Comparison of ENCODE assay signal across 37 cellular contexts in genomic region chr19:11489378-11489777, GRCh38. TPM values are rescaled to one million over a fixed set of nuclear protein-coding genes. Genes with fewer than 3 reads are reported as not detected.
"Had no signal": no experiment of that assay in that cellular context is flagged by ENCODE, and none has a peak within 500 bp of the region (broad histone marks: within the 10 kb centered on the region; RNA-seq: fewer than 3 reads in every experiment).

No MANE protein-coding gene starts in this region.

- H3K4me1 Mint-ChIP-seq: activated CD4-positive, alpha-beta T cell treated with anti-CD3 and anti-CD28 coated beads, Interleukin-2, amount 10 ng/mL, durations not matched to agents 24 days and 14 days; activated naive CD8-positive, alpha-beta T cell treated with anti-CD3 and anti-CD28 coated beads for 36 hours; brain had no signal

- H3K27ac ChIP-seq: adrenal gland, ascending aorta, cardiac muscle cell, VCaP had no signal

- ATAC-seq: activated CD8-positive, alpha-beta T cell treated with anti-CD3 and anti-CD28 coated beads for 36 hours; activated naive CD4-positive, alpha-beta T cell treated with anti-CD3 and anti-CD28 coated beads, Interleukin-2, amount 50 U/mL, for 72 hours; activated T-cell treated with anti-CD3 and anti-CD28 coated beads, Interleukin-2, amount 50 U/mL, for 4 hours; activated T-cell treated with anti-CD3 and anti-CD28 coated beads, Interleukin-2, amount 50 U/mL, for 72 hours; activated T-helper 17 cell treated with anti-CD3 and anti-CD28 coated beads, Interleukin-2, amount 50 U/mL, for 72 hours; T-cell; T-helper 17 cell had no signal

- H3K27ac Mint-ChIP-seq: activated B cell treated with CpG ODN at 0.5 μM for 24 hours; activated CD4-positive, alpha-beta memory T cell treated with anti-CD3 and anti-CD28 coated beads for 36 hours; activated CD4-positive, alpha-beta T cell treated with anti-CD3 and anti-CD28 coated beads, Interleukin-2, amount 10 ng/mL, durations not matched to agents 24 days and 14 days; activated CD8-positive, alpha-beta T cell treated with anti-CD3 and anti-CD28 coated beads for 36 hours; activated naive CD4-positive, alpha-beta T cell treated with anti-CD3 and anti-CD28 coated beads for 36 hours; activated naive CD8-positive, alpha-beta T cell treated with anti-CD3 and anti-CD28 coated beads for 36 hours; activated T-cell treated with anti-CD3 and anti-CD28 coated beads, Interleukin-2, amount 50 U/mL, for 72 hours; activated T-helper 1 cell treated with anti-CD3 and anti-CD28 coated beads, Interleukin-12 subunit alpha, Interleukin-12 subunit beta, Interleukin-2, Interleukin-4 antibody, amounts not matched to agents 30 ng/mL and 10 ng/mL and 1 ng/mL, durations not matched to agents 14 hours and 24 hours and 36 hours; activated T-helper 17 cell treated with anti-CD3 and anti-CD28 coated beads, Interleukin-2, amount 50 U/mL, for 72 hours; brain; T-cell had no signal

- H3K4me3 Mint-ChIP-seq: activated B cell treated with CpG ODN at 0.5 μM for 24 hours; activated CD4-positive, alpha-beta memory T cell treated with anti-CD3 and anti-CD28 coated beads for 36 hours; activated CD4-positive, alpha-beta T cell treated with anti-CD3 and anti-CD28 coated beads, Interleukin-2, amount 10 ng/mL, durations not matched to agents 24 days and 14 days; activated CD8-positive, alpha-beta T cell treated with anti-CD3 and anti-CD28 coated beads for 36 hours; activated naive CD4-positive, alpha-beta T cell treated with anti-CD3 and anti-CD28 coated beads for 36 hours; activated naive CD8-positive, alpha-beta T cell treated with anti-CD3 and anti-CD28 coated beads for 36 hours; activated T-cell treated with anti-CD3 and anti-CD28 coated beads, Interleukin-2, amount 50 U/mL, for 4 hours; activated T-cell treated with anti-CD3 and anti-CD28 coated beads, Interleukin-2, amount 50 U/mL, for 72 hours; activated T-helper 1 cell treated with anti-CD3 and anti-CD28 coated beads, Interleukin-12 subunit alpha, Interleukin-12 subunit beta, Interleukin-2, Interleukin-4 antibody, amounts not matched to agents 30 ng/mL and 10 ng/mL and 1 ng/mL, durations not matched to agents 14 hours and 24 hours and 36 hours; activated T-helper 17 cell treated with anti-CD3 and anti-CD28 coated beads, Interleukin-2, amount 50 U/mL, for 72 hours; brain; T-cell; T-helper 17 cell had no signal

- DNase-seq: activated B cell treated with CpG ODN at 0.5 μM for 24 hours; activated CD4-positive, alpha-beta memory T cell treated with anti-CD3 and anti-CD28 coated beads for 36 hours; activated CD4-positive, alpha-beta T cell treated with anti-CD3 and anti-CD28 coated beads for 4 hours; activated CD4-positive, alpha-beta T cell treated with anti-CD3 and anti-CD28 coated beads, Interleukin-2, amount 10 ng/mL, durations not matched to agents 24 days and 14 days; activated CD4-positive, alpha-beta T cell treated with anti-CD3 and anti-CD28 coated beads, Interleukin-2, amount 50 U/mL, for 1 hour; activated CD4-positive, alpha-beta T cell treated with anti-CD3 and anti-CD28 coated beads, Interleukin-2, amount 50 U/mL, for 4 hours; activated CD4-positive, CD25-positive, alpha-beta regulatory T cell treated with anti-CD3 and anti-CD28 coated beads, Interleukin-2, amount 50 U/mL, for 72 hours; activated CD8-positive, alpha-beta memory T cell treated with anti-CD3 and anti-CD28 coated beads, Interleukin-2, amount 50 U/mL, for 4 hours; activated CD8-positive, alpha-beta T cell treated with anti-CD3 and anti-CD28 coated beads for 36 hours; activated effector memory CD4-positive, alpha-beta T cell treated with anti-CD3 and anti-CD28 coated beads, Interleukin-2, amount 50 U/mL, for 16 hours; activated gamma-delta T cell treated with Interleukin-2 at 50 U/mL for 16 hours; activated naive CD4-positive, alpha-beta T cell; activated naive CD4-positive, alpha-beta T cell treated with anti-CD3 and anti-CD28 coated beads for 36 hours; activated naive CD4-positive, alpha-beta T cell treated with anti-CD3 and anti-CD28 coated beads, Interleukin-2, amount 50 U/mL, for 16 hours; activated naive CD8-positive, alpha-beta T cell treated with anti-CD3 and anti-CD28 coated beads for 36 hours; activated T-cell treated with anti-CD3 and anti-CD28 coated beads for 4 hours; activated T-cell treated with anti-CD3 and anti-CD28 coated beads, Interleukin-2, amount 50 U/mL, for 1 hour; activated T-cell treated with anti-CD3 and anti-CD28 coated beads, Interleukin-2, amount 50 U/mL, for 4 hours; activated T-cell treated with anti-CD3 and anti-CD28 coated beads, Interleukin-2, amount 50 U/mL, for 72 hours; adrenal gland; amniotic stem cell; anterior cingulate cortex; central memory CD4-positive, alpha-beta T cell; T-cell; T-helper 17 cell; T-helper 9 cell had no signal

- H3K27me3 Mint-ChIP-seq: activated B cell treated with CpG ODN at 0.5 μM for 24 hours; activated CD4-positive, alpha-beta memory T cell treated with anti-CD3 and anti-CD28 coated beads for 36 hours; activated CD4-positive, alpha-beta T cell treated with anti-CD3 and anti-CD28 coated beads, Interleukin-2, amount 10 ng/mL, durations not matched to agents 24 days and 14 days; activated CD8-positive, alpha-beta T cell treated with anti-CD3 and anti-CD28 coated beads for 36 hours; activated naive CD8-positive, alpha-beta T cell treated with anti-CD3 and anti-CD28 coated beads for 36 hours; activated T-helper 17 cell treated with anti-CD3 and anti-CD28 coated beads, Interleukin-2, amount 50 U/mL, for 72 hours; brain had no signal

- H3K9me3 Mint-ChIP-seq: activated B cell treated with CpG ODN at 0.5 μM for 24 hours; activated CD4-positive, alpha-beta memory T cell treated with anti-CD3 and anti-CD28 coated beads for 36 hours; activated CD4-positive, alpha-beta T cell treated with anti-CD3 and anti-CD28 coated beads, Interleukin-2, amount 10 ng/mL, durations not matched to agents 24 days and 14 days; activated CD8-positive, alpha-beta T cell treated with anti-CD3 and anti-CD28 coated beads for 36 hours; activated naive CD4-positive, alpha-beta T cell treated with anti-CD3 and anti-CD28 coated beads for 36 hours; activated naive CD4-positive, alpha-beta T cell treated with anti-CD3 and anti-CD28 coated beads, Interleukin-2, amount 50 U/mL, for 72 hours; activated naive CD8-positive, alpha-beta T cell treated with anti-CD3 and anti-CD28 coated beads for 36 hours; activated T-cell treated with anti-CD3 and anti-CD28 coated beads, Interleukin-2, amount 50 U/mL, for 4 hours; activated T-cell treated with anti-CD3 and anti-CD28 coated beads, Interleukin-2, amount 50 U/mL, for 72 hours; activated T-helper 1 cell treated with anti-CD3 and anti-CD28 coated beads, Interleukin-12 subunit alpha, Interleukin-12 subunit beta, Interleukin-2, Interleukin-4 antibody, amounts not matched to agents 30 ng/mL and 10 ng/mL and 1 ng/mL, durations not matched to agents 14 hours and 24 hours and 36 hours; activated T-helper 17 cell treated with anti-CD3 and anti-CD28 coated beads, Interleukin-2, amount 50 U/mL, for 72 hours; brain; T-cell had no signal

RNA-seq across cellular contexts. Expression of gene ELAVL3, which starts 8.5 kb away (rescaled TPM):
- total RNA-seq: activated B cell treated with CpG ODN at 0.5 μM for 24 hours; activated CD4-positive, alpha-beta memory T cell treated with anti-CD3 and anti-CD28 coated beads for 36 hours; activated CD4-positive, alpha-beta T cell treated with anti-CD3 and anti-CD28 coated beads, Interleukin-2, amount 10 ng/mL, durations not matched to agents 24 days and 14 days; activated CD8-positive, alpha-beta memory T cell treated with anti-CD3 and anti-CD28 coated beads for 36 hours; activated CD8-positive, alpha-beta T cell treated with anti-CD3 and anti-CD28 coated beads for 36 hours; activated naive CD4-positive, alpha-beta T cell treated with anti-CD3 and anti-CD28 coated beads for 36 hours; activated naive CD4-positive, alpha-beta T cell treated with anti-CD3 and anti-CD28 coated beads, Interleukin-2, amount 50 U/mL, for 72 hours; activated naive CD8-positive, alpha-beta T cell treated with anti-CD3 and anti-CD28 coated beads for 36 hours; ascending aorta; bronchial epithelial cell; T-helper 1 cell treated with Interleukin-12 subunit alpha and Interleukin-12 subunit beta and Interleukin-4 antibody, amounts not matched to agents 30 ng/mL and 1 ng/mL, for 36 hours had no signal

RNA-seq across cellular contexts. Expression of gene CNN1, which starts 49.3 kb away (rescaled TPM):
- total RNA-seq: activated B cell treated with CpG ODN at 0.5 μM for 24 hours; activated CD4-positive, alpha-beta memory T cell treated with anti-CD3 and anti-CD28 coated beads for 36 hours; activated CD4-positive, alpha-beta T cell treated with anti-CD3 and anti-CD28 coated beads, Interleukin-2, amount 10 ng/mL, durations not matched to agents 24 days and 14 days; activated CD8-positive, alpha-beta memory T cell treated with anti-CD3 and anti-CD28 coated beads for 36 hours; activated CD8-positive, alpha-beta T cell treated with anti-CD3 and anti-CD28 coated beads for 36 hours; activated naive CD4-positive, alpha-beta T cell treated with anti-CD3 and anti-CD28 coated beads for 36 hours; activated naive CD4-positive, alpha-beta T cell treated with anti-CD3 and anti-CD28 coated beads, Interleukin-2, amount 50 U/mL, for 72 hours; activated T-cell treated with anti-CD3 and anti-CD28 coated beads, Interleukin-2, amount 50 U/mL, for 72 hours; activated T-helper 1 cell treated with anti-CD3 and anti-CD28 coated beads, Interleukin-12 subunit alpha, Interleukin-12 subunit beta, Interleukin-2, Interleukin-4 antibody, amounts not matched to agents 30 ng/mL and 10 ng/mL and 1 ng/mL, durations not matched to agents 14 hours and 24 hours and 36 hours; activated T-helper 17 cell treated with anti-CD3 and anti-CD28 coated beads, Interleukin-2, amount 50 U/mL, for 72 hours; bronchial epithelial cell; T-helper 1 cell treated with Interleukin-12 subunit alpha and Interleukin-12 subunit beta and Interleukin-4 antibody, amounts not matched to agents 30 ng/mL and 1 ng/mL, for 36 hours; T-helper 2 cell treated with Interferon-gamma antibody and Interleukin-4, amounts not matched to agents 100 ng/mL and 5 ng/mL, for 36 hours had no signal
